1 cellular context compared by ENCODE assay signal in the genomic region with DNA sequence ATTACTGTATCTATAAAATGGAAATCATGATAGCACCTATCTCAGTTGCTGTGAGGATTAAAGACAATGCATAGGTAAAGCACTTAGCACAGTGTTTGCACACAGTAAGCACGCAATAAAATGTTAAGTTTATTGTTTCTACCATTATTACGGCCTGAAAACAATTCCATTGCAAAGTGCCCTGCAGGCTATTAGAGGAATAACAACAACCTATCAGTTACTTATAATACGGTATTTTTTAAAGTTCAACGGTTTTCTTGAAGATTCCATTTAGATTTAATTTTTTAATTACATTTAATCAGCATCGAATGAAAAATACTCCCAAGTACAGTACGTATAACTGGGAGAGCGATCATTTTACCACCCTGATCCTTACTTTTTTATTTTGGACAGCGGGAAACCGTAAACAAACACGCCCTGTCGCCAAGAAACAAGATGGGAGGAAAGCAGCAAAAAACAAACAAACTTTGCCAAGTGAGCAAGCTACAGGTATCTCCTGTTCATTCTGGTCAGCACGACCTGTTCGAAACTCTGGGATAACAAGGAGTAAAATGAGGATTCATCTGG.
TF ChIP-seq lines count a peak whose summit lies in the region.

No MANE protein-coding gene starts in this region.

TF ChIP-seq in HepG2, 621 proteins besides CTCF, POLR2A, EP300 and RAD21 (continued from another document):
- TF ChIP-seq KDM5A (IDR thresholded peaks at IDR 0.05; ENCODE audit: borderline replicate concordance, low read length), result peak; percentile 30; the same call in 1 of the 2 replicates
- TF ChIP-seq SSRP1 (CRISPR knock-in tag; IDR thresholded peaks at IDR 0.05), result 0 out of 2 replicates have a peak, but pooled peaks have one; percentile 2
TF ChIP-seq in HepG2: peak in this region for 3.
